ENCODE assay signal across 8 cellular contexts in genomic region chrX:3962511-3963350, GRCh38.
DNase-seq lines count a peak whose midpoint lies in the region; TF ChIP-seq lines count a peak whose summit lies in the region.

No MANE protein-coding gene starts in this region.

- no peak overlapping the region; the same call in 1 of the 2 replicates for H2AFZ ChIP-seq in SK-N-SH (ENCODE audit: low read depth)

- TF ChIP-seq EP300 in SK-N-SH (IDR thresholded peaks at IDR 0.05; ENCODE audit: borderline replicate concordance in 1 of 2, low read depth in 1 of 2, low read length in 1 of 2): no peak

- TF ChIP-seq RAD21 in SK-N-SH (IDR thresholded peaks at IDR 0.05; ENCODE audit: low read length): peak; percentile 62

- CTCF ChIA-PET in SK-N-SH (lab: Yijun Ruan, JAX): interaction anchor here (0.6 to 2.9 kb wide), 20 partner anchors 8 to 585 kb away, joined by 3 to 23 read pairs (median 4); no protein-coding TSS in a partner anchor

- H3K4me1 ChIP-seq in SK-N-SH (ENCODE audit: control insufficient read depth in 1 of 2, insufficient read depth in 2 of 2, low read depth in 1 of 2, low read length in 1 of 2) (no peaks in the 10 kb centered on the region), iPS-15b (ENCODE audit: control insufficient read depth, insufficient read depth, low read length) (peaks cover 4% of the 10 kb centered on the region), vagina (no peaks in the 10 kb centered on the region)

- H3K9me3 ChIP-seq in SK-N-SH: no peaks in the 10 kb centered on the region
- H3K9me3 ChIP-seq in iPS-15b (ENCODE audit: control insufficient read depth, insufficient read depth, low read length): no peaks in the 10 kb centered on the region
- H3K9me3 ChIP-seq in vagina: no peaks in the 10 kb centered on the region

- H3K79me2 ChIP-seq in SK-N-SH (ENCODE audit: insufficient read depth): no peaks in the 10 kb centered on the region

- peak overlapping the region; percentile 20; the same call in 1 of the 2 replicates for H3K4me2 ChIP-seq in SK-N-SH

- no peaks in the 10 kb centered on the region for H3K9me2 ChIP-seq in SK-N-SH

- no peaks in the 10 kb centered on the region for H3K36me3 ChIP-seq in SK-N-SH (replicated peaks in 1 of 2; ENCODE audit: control insufficient read depth in 1 of 2, insufficient read depth in 2 of 2, low read length in 1 of 2)
- H3K36me3 ChIP-seq in iPS-15b (ENCODE audit: control insufficient read depth, insufficient read depth, low read length): no peaks in the 10 kb centered on the region
- no peaks in the 10 kb centered on the region for H3K36me3 ChIP-seq in vagina

- POLR2A ChIA-PET in SK-N-SH (lab: Yijun Ruan, JAX): interaction anchor here (0.7 kb wide), 1 partner anchor 296 kb away, joined by 3 read pairs; no protein-coding TSS in a partner anchor

- 2% methylated on average over 15 of the region's 15 CpGs for whole genome bisulfite sequencing in SK-N-SH (ENCODE audit: low lambda C conversion rate)

- DNase-seq in NOMO-1 treated with DMSO at 0.1 percent for 48 hours (lab: John Stamatoyannopoulos, UW; ENCODE audit: unreplicated experiment) (peak; percentile 22), NOMO-1 treated with dmso at 0.1 percent for 144 hours (lab: John Stamatoyannopoulos, UW; ENCODE audit: unreplicated experiment) (no peak), HT-29 (ENCODE audit: low spot score) (peak; percentile 31), SK-N-SH (peak; percentile 18), vagina (ENCODE audit: extremely low spot score in 2 of 2) (no peak)
- no peak for DNase-seq in central memory CD4-positive, alpha-beta T cell
- DNase-seq in activated CD4-positive, CD25-positive, alpha-beta regulatory T cell (lab: John Stamatoyannopoulos, UW): no peak

- no peaks in the 10 kb centered on the region for H3F3A ChIP-seq in SK-N-SH (replicated peaks; ENCODE audit: insufficient read depth)

- TF ChIP-seq CTCF in SK-N-SH (IDR thresholded peaks at IDR 0.05) (peak; percentile 70), vagina (IDR thresholded peaks at IDR 0.05) (peak in 1 of 3 experiments; percentile 32)

- no peak overlapping the region for H3K27ac ChIP-seq in SK-N-SH (ENCODE audit: low read depth in 2 of 2, low read length in 1 of 2)
- H3K27ac ChIP-seq in vagina: no peak overlapping the region

- peak overlapping the region in 1 of 2 experiments; percentile 17; a peak in 1 of 4 replicates for H3K4me3 ChIP-seq in SK-N-SH (ENCODE audit: low read depth in 2 of 2, low read length in 1 of 2)
- peak overlapping the region; percentile 15 for H3K4me3 ChIP-seq in iPS-15b (ENCODE audit: low read depth, low read length)
- no peak overlapping the region for H3K4me3 ChIP-seq in vagina

- H3K27me3 ChIP-seq in SK-N-SH (ENCODE audit: insufficient read depth) (no peaks in the 10 kb centered on the region), iPS-15b (ENCODE audit: control insufficient read depth, insufficient read depth, low read length) (no peaks in the 10 kb centered on the region), vagina (no peaks in the 10 kb centered on the region)

- no peaks in the 10 kb centered on the region for H4K20me1 ChIP-seq in SK-N-SH (ENCODE audit: insufficient read depth)

- H3K9ac ChIP-seq in SK-N-SH (no peak overlapping the region), iPS-15b (ENCODE audit: low read depth, low read length) (no peak overlapping the region)

- no peak for TF ChIP-seq POLR2A in vagina (IDR thresholded peaks at IDR 0.05)

- intact Hi-C loops in vagina (cut with DNase I): no loop called here

TF ChIP-seq in SK-N-SH, 30 proteins besides CTCF, POLR2A, EP300 and RAD21:
- TF ChIP-seq ZBTB33 (IDR thresholded peaks at IDR 0.05; ENCODE audit: borderline replicate concordance, low read depth) (no peak), POLR2AphosphoS5 (IDR thresholded peaks at IDR 0.05; ENCODE audit: low read depth, low read length) (no peak), MAX (IDR thresholded peaks at IDR 0.05; ENCODE audit: low read depth) (no peak), FOXJ3 (CRISPR knock-in tag; IDR thresholded peaks at IDR 0.05) (no peak), NFIC (IDR thresholded peaks at IDR 0.05; ENCODE audit: borderline replicate concordance) (no peak), JUND (IDR thresholded peaks at IDR 0.05) (no peak), RCOR1 (IDR thresholded peaks at IDR 0.05; ENCODE audit: low read length) (no peak), YY1 (IDR thresholded peaks at IDR 0.05; ENCODE audit: low read depth) (no peak), USF1 (IDR thresholded peaks at IDR 0.05; ENCODE audit: borderline replicate concordance, low read depth) (no peak), MXI1 (IDR thresholded peaks at IDR 0.05; ENCODE audit: low read depth, low read length) (no peak), FOXM1 (IDR thresholded peaks at IDR 0.05; ENCODE audit: low read depth) (no peak), IRF3 (IDR thresholded peaks at IDR 0.05; ENCODE audit: low read depth, low read length) (no peak), TEAD4 (IDR thresholded peaks at IDR 0.05; ENCODE audit: borderline replicate concordance, insufficient read depth) (no peak)
- TF ChIP-seq, protein P1, sequence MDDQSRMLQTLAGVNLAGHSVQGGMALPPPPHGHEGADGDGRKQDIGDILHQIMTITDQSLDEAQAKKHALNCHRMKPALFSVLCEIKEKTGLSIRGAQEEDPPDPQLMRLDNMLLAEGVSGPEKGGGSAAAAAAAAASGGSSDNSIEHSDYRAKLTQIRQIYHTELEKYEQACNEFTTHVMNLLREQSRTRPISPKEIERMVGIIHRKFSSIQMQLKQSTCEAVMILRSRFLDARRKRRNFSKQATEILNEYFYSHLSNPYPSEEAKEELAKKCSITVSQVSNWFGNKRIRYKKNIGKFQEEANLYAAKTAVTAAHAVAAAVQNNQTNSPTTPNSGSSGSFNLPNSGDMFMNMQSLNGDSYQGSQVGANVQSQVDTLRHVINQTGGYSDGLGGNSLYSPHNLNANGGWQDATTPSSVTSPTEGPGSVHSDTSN (IDR thresholded peaks at IDR 0.05): no peak
- TF ChIP-seq, protein P2, sequence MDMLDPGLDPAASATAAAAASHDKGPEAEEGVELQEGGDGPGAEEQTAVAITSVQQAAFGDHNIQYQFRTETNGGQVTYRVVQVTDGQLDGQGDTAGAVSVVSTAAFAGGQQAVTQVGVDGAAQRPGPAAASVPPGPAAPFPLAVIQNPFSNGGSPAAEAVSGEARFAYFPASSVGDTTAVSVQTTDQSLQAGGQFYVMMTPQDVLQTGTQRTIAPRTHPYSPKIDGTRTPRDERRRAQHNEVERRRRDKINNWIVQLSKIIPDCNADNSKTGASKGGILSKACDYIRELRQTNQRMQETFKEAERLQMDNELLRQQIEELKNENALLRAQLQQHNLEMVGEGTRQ (IDR thresholded peaks at IDR 0.05; ENCODE audit: borderline replicate concordance, low read depth, low read length): no peak

Comparison
In these comparisons a context has a peak if more than half of its experiments do, and no peak if none do; other contexts are left out.
1. DNase-seq: peak in NOMO-1 treated with DMSO at 0.1 percent for 48 hours (single experiment), HT-29 (single experiment) and SK-N-SH (single experiment); none in NOMO-1 treated with dmso at 0.1 percent for 144 hours (single experiment), central memory CD4-positive, alpha-beta T cell (single experiment), activated CD4-positive, CD25-positive, alpha-beta regulatory T cell (0 of 4) and vagina (0 of 2).